ENCODE assay signal across 15 cellular contexts in the genomic region with DNA sequence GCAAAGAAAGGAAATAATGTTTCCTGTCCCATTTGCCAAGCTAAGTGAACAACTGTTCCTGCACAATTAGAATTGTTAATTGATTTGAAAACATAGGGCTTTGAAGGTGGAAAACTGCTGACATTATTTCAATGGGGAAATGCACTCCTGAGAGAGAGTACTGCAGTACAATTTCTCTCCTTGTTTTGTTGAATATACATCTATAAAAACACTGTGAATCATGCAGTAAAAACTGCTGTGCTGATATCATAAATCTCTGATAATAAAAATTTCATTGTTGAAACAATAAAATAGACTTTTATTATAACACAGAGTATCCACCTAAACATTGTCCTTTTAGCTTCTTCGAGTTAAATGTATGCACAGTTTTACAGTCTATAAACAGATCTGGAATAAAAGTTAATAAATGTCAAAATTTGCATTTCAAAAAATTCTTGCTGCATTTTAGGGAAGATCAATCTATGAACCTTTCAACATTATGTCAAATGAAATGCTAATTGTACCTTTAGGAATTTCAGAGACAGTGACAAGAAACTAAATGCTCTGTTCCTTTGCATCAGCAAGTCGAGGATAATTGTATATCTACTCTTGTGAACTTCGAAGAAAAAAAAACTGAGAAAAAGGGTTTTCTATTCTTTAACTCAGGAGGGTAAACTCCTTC.
"Had no signal": no experiment of that assay in that cellular context is flagged by ENCODE, and none has a peak within 500 bp of the region (broad histone marks: within the 10 kb centered on the region; RNA-seq: fewer than 3 reads in every experiment).

No MANE protein-coding gene starts in this region.

- H3K27me3 Mint-ChIP-seq: activated B cell treated with CpG ODN at 0.5 μM for 24 hours; activated CD4-positive, alpha-beta memory T cell treated with anti-CD3 and anti-CD28 coated beads for 36 hours; activated CD8-positive, alpha-beta memory T cell treated with anti-CD3 and anti-CD28 coated beads, Interleukin-2, amount 10 ng/mL, durations not matched to agents 7 days and 5 days; activated naive CD8-positive, alpha-beta T cell; naive B cell; stimulated activated naive CD8-positive, alpha-beta T cell treated with anti-CD3 and anti-CD28 coated beads, Interleukin-15, amount 100 ng/mL, for 72 hours had no signal

- H3K36me3 ChIP-seq: cardiac muscle cell, left lung, upper lobe of left lung had no signal

- H3K4me1 ChIP-seq: left lung, upper lobe of left lung had no signal

- DNase-seq: activated B cell treated with CpG ODN at 0.5 μM for 24 hours; activated CD4-positive, alpha-beta memory T cell treated with anti-CD3 and anti-CD28 coated beads for 36 hours; activated CD4-positive, alpha-beta T cell treated with anti-CD3 and anti-CD28 coated beads for 4 hours; activated CD8-positive, alpha-beta memory T cell treated with anti-CD3 and anti-CD28 coated beads, Interleukin-2, amount 10 ng/mL, durations not matched to agents 7 days and 5 days; dorsolateral prefrontal cortex; kidney; midbrain; naive B cell; stimulated activated naive CD8-positive, alpha-beta T cell treated with anti-CD3 and anti-CD28 coated beads, Interleukin-15, amount 100 ng/mL, for 72 hours; SW 1271; upper lobe of left lung had no signal

- H3K36me3 Mint-ChIP-seq: activated CD4-positive, alpha-beta memory T cell treated with anti-CD3 and anti-CD28 coated beads for 36 hours; activated CD8-positive, alpha-beta memory T cell treated with anti-CD3 and anti-CD28 coated beads, Interleukin-2, amount 10 ng/mL, durations not matched to agents 7 days and 5 days; activated naive CD8-positive, alpha-beta T cell; naive B cell had no signal

- H3K27ac ChIP-seq: cardiac muscle cell, dorsolateral prefrontal cortex, left lung, upper lobe of left lung had no signal

- H3K9me3 ChIP-seq: left lung, upper lobe of left lung had no signal

- H3K4me1 Mint-ChIP-seq: activated B cell treated with CpG ODN at 0.5 μM for 24 hours; activated CD8-positive, alpha-beta memory T cell treated with anti-CD3 and anti-CD28 coated beads, Interleukin-2, amount 10 ng/mL, durations not matched to agents 7 days and 5 days; naive B cell; stimulated activated naive CD8-positive, alpha-beta T cell treated with anti-CD3 and anti-CD28 coated beads, Interleukin-15, amount 100 ng/mL, for 72 hours had no signal

- H3K4me3 ChIP-seq: cardiac muscle cell, dorsolateral prefrontal cortex, left lung, upper lobe of left lung had no signal

- H3K27me3 ChIP-seq: cardiac muscle cell, dorsolateral prefrontal cortex, left lung, upper lobe of left lung had no signal

- H3K27ac Mint-ChIP-seq: activated B cell treated with CpG ODN at 0.5 μM for 24 hours; activated CD4-positive, alpha-beta memory T cell treated with anti-CD3 and anti-CD28 coated beads for 36 hours; activated CD8-positive, alpha-beta memory T cell treated with anti-CD3 and anti-CD28 coated beads, Interleukin-2, amount 10 ng/mL, durations not matched to agents 7 days and 5 days; activated naive CD8-positive, alpha-beta T cell; naive B cell; stimulated activated naive CD8-positive, alpha-beta T cell treated with anti-CD3 and anti-CD28 coated beads, Interleukin-15, amount 100 ng/mL, for 72 hours; T-helper 2 cell treated with Interferon-gamma antibody and Interleukin-4, amounts not matched to agents 5 μg/mL and 100 μg/mL, for 36 hours had no signal

- H3K9me3 Mint-ChIP-seq: activated B cell treated with CpG ODN at 0.5 μM for 24 hours; activated CD4-positive, alpha-beta memory T cell treated with anti-CD3 and anti-CD28 coated beads for 36 hours; stimulated activated naive CD8-positive, alpha-beta T cell treated with anti-CD3 and anti-CD28 coated beads, Interleukin-15, amount 100 ng/mL, for 72 hours; T-helper 2 cell treated with Interferon-gamma antibody and Interleukin-4, amounts not matched to agents 5 μg/mL and 100 μg/mL, for 36 hours had no signal

- H3K4me3 Mint-ChIP-seq: activated B cell treated with CpG ODN at 0.5 μM for 24 hours; activated CD4-positive, alpha-beta memory T cell treated with anti-CD3 and anti-CD28 coated beads for 36 hours; activated CD8-positive, alpha-beta memory T cell treated with anti-CD3 and anti-CD28 coated beads, Interleukin-2, amount 10 ng/mL, durations not matched to agents 7 days and 5 days; activated naive CD8-positive, alpha-beta T cell; naive B cell; stimulated activated naive CD8-positive, alpha-beta T cell treated with anti-CD3 and anti-CD28 coated beads, Interleukin-15, amount 100 ng/mL, for 72 hours; T-helper 2 cell treated with Interferon-gamma antibody and Interleukin-4, amounts not matched to agents 5 μg/mL and 100 μg/mL, for 36 hours had no signal
